ENCODE assay signal across 1 cellular context in the genomic region with DNA sequence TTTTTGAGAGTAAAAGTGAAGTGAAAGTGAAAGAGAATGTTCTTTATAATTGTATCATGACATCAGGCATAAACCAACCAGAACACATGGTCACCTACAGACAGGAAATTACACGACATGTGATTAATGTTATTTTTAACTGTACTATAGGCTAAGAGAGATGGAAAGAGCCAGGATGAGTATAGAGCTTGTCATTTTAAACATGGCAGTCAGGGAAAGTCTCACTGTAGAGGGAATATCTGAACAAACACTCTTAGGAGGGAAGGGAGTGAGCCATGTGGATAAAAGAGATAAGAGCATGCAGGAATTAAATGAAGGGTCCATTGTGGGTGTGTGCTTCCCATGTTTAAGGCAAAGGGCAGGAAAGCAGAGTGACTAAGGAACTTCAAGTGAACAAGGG.
TF ChIP-seq lines count a peak whose summit lies in the region.

No MANE protein-coding gene starts in this region.

TF ChIP-seq in K562, 482 proteins besides CTCF, POLR2A, EP300 and RAD21 (continued from another document):
- TF ChIP-seq YY1 (IDR thresholded peaks at IDR 0.05; ENCODE audit: borderline replicate concordance in 1 of 3, control insufficient read depth in 1 of 3, extremely low read depth in 1 of 3, insufficient read depth in 3 of 3, insufficient read length in 1 of 3, insufficient replicate concordance in 2 of 3, low read depth in 1 of 3, low read length in 2 of 3), result no peak
- TF ChIP-seq, protein P1, sequence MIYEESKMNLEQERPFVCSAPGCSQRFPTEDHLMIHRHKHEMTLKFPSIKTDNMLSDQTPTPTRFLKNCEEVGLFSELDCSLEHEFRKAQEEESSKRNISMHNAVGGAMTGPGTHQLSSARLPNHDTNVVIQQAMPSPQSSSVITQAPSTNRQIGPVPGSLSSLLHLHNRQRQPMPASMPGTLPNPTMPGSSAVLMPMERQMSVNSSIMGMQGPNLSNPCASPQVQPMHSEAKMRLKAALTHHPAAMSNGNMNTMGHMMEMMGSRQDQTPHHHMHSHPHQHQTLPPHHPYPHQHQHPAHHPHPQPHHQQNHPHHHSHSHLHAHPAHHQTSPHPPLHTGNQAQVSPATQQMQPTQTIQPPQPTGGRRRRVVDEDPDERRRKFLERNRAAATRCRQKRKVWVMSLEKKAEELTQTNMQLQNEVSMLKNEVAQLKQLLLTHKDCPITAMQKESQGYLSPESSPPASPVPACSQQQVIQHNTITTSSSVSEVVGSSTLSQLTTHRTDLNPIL (CRISPR knock-in tag; IDR thresholded peaks at IDR 0.05), result no peak
- no peak for TF ChIP-seq GTF2E2 (tag; IDR thresholded peaks at IDR 0.05)
- no peak for TF ChIP-seq FOS (IDR thresholded peaks at IDR 0.05; ENCODE audit: extremely low read depth, insufficient read length)
- TF ChIP-seq, protein P2, sequence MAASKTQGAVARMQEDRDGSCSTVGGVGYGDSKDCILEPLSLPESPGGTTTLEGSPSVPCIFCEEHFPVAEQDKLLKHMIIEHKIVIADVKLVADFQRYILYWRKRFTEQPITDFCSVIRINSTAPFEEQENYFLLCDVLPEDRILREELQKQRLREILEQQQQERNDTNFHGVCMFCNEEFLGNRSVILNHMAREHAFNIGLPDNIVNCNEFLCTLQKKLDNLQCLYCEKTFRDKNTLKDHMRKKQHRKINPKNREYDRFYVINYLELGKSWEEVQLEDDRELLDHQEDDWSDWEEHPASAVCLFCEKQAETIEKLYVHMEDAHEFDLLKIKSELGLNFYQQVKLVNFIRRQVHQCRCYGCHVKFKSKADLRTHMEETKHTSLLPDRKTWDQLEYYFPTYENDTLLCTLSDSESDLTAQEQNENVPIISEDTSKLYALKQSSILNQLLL (CRISPR knock-in tag; IDR thresholded peaks at IDR 0.05; ENCODE audit: borderline replicate concordance), result no peak
- TF ChIP-seq, protein P3, sequence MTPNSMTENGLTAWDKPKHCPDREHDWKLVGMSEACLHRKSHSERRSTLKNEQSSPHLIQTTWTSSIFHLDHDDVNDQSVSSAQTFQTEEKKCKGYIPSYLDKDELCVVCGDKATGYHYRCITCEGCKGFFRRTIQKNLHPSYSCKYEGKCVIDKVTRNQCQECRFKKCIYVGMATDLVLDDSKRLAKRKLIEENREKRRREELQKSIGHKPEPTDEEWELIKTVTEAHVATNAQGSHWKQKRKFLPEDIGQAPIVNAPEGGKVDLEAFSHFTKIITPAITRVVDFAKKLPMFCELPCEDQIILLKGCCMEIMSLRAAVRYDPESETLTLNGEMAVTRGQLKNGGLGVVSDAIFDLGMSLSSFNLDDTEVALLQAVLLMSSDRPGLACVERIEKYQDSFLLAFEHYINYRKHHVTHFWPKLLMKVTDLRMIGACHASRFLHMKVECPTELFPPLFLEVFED (CRISPR knock-in tag; conservative IDR thresholded peaks at IDR 0.05), result no peak
- no peak for TF ChIP-seq ZZZ3 (IDR thresholded peaks at IDR 0.05)
- TF ChIP-seq HMG20A (CRISPR knock-in tag; conservative IDR thresholded peaks at IDR 0.05), result no peak
- TF ChIP-seq ZC3H4 (CRISPR knock-in tag; IDR thresholded peaks at IDR 0.05; ENCODE audit: borderline replicate concordance), result no peak
- no peak for TF ChIP-seq NR2C2 (CRISPR knock-in tag; IDR thresholded peaks at IDR 0.05)
- peak; percentile 41; the same call in 1 of the 2 replicates for TF ChIP-seq NR2C2 (tag; IDR thresholded peaks at IDR 0.05)
- no peak for TF ChIP-seq ZNF785 (CRISPR knock-in tag; IDR thresholded peaks at IDR 0.05)
- no peak for TF ChIP-seq ETS2 (tag; IDR thresholded peaks at IDR 0.05; ENCODE audit: borderline replicate concordance, poor library complexity, severe bottlenecking)
- peak; percentile 62; the same call in 1 of the 2 replicates for TF ChIP-seq MAFG (tag; conservative IDR thresholded peaks at IDR 0.05)
- TF ChIP-seq ZNF174 (CRISPR knock-in tag; IDR thresholded peaks at IDR 0.05), result no peak
- no peak for TF ChIP-seq ILF3 (IDR thresholded peaks at IDR 0.05; ENCODE audit: borderline replicate concordance)
- TF ChIP-seq BRD9 (IDR thresholded peaks at IDR 0.05; ENCODE audit: low read depth, partially characterized antibody), result no peak
- TF ChIP-seq HOXB6 (CRISPR knock-in tag; IDR thresholded peaks at IDR 0.05; ENCODE audit: borderline replicate concordance), result no peak
- no peak for TF ChIP-seq ZNF76 (CRISPR knock-in tag; IDR thresholded peaks at IDR 0.05; ENCODE audit: borderline replicate concordance)
- no peak for TF ChIP-seq CSDE1 (IDR thresholded peaks at IDR 0.05)
- TF ChIP-seq PYGO2 (tag; IDR thresholded peaks at IDR 0.05), result no peak
- TF ChIP-seq, protein P4, sequence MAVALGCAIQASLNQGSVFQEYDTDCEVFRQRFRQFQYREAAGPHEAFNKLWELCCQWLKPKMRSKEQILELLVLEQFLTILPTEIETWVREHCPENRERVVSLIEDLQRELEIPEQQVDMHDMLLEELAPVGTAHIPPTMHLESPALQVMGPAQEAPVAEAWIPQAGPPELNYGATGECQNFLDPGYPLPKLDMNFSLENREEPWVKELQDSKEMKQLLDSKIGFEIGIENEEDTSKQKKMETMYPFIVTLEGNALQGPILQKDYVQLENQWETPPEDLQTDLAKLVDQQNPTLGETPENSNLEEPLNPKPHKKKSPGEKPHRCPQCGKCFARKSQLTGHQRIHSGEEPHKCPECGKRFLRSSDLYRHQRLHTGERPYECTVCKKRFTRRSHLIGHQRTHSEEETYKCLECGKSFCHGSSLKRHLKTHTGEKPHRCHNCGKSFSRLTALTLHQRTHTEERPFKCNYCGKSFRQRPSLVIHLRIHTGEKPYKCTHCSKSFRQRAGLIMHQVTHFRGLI (CRISPR knock-in tag; IDR thresholded peaks at IDR 0.05), result no peak
- peak; percentile 70; the same call in 1 of the 2 replicates for TF ChIP-seq SMARCA4 (IDR thresholded peaks at IDR 0.05)
- TF ChIP-seq, protein P5, sequence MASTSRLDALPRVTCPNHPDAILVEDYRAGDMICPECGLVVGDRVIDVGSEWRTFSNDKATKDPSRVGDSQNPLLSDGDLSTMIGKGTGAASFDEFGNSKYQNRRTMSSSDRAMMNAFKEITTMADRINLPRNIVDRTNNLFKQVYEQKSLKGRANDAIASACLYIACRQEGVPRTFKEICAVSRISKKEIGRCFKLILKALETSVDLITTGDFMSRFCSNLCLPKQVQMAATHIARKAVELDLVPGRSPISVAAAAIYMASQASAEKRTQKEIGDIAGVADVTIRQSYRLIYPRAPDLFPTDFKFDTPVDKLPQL (IDR thresholded peaks at IDR 0.05; ENCODE audit: extremely low read depth, insufficient read length), result no peak
- no peak for TF ChIP-seq ZNF324 (CRISPR knock-in tag; IDR thresholded peaks at IDR 0.05)
- peak; percentile 40 for TF ChIP-seq ELF4 (CRISPR knock-in tag; IDR thresholded peaks at IDR 0.05)
- TF ChIP-seq, protein P6, sequence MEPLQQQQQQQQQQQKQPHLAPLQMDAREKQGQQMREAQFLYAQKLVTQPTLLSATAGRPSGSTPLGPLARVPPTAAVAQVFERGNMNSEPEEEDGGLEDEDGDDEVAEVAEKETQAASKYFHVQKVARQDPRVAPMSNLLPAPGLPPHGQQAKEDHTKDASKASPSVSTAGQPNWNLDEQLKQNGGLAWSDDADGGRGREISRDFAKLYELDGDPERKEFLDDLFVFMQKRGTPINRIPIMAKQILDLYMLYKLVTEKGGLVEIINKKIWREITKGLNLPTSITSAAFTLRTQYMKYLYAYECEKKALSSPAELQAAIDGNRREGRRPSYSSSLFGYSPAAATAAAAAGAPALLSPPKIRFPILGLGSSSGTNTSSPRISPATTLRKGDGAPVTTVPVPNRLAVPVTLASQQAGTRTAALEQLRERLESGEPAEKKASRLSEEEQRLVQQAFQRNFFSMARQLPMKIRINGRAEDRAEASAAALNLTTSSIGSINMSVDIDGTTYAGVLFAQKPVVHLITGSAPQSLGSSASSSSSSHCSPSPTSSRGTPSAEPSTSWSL (CRISPR knock-in tag; IDR thresholded peaks at IDR 0.05; ENCODE audit: borderline replicate concordance), result no peak
- TF ChIP-seq CCNT2 (IDR thresholded peaks at IDR 0.05; ENCODE audit: borderline replicate concordance, extremely low read depth, insufficient read length, low read depth, low read length), result no peak
- no peak for TF ChIP-seq ZNF696 (CRISPR knock-in tag; conservative IDR thresholded peaks at IDR 0.05)
- no peak for TF ChIP-seq ZBTB7A (IDR thresholded peaks at IDR 0.05; ENCODE audit: borderline replicate concordance, control insufficient read depth, low read depth, low read length)
- peak; percentile 47 for TF ChIP-seq TEAD4 (IDR thresholded peaks at IDR 0.05; ENCODE audit: low read length)
- TF ChIP-seq TEAD4 (CRISPR knock-in tag; IDR thresholded peaks at IDR 0.05; ENCODE audit: borderline replicate concordance), result no peak
- TF ChIP-seq TCF3 (CRISPR knock-in tag; IDR thresholded peaks at IDR 0.05), result peak; percentile 82
- no peak for TF ChIP-seq RHOXF2B (CRISPR knock-in tag; conservative IDR thresholded peaks at IDR 0.05)
